ENCODE assay signal across 1 cellular context in the genomic region with DNA sequence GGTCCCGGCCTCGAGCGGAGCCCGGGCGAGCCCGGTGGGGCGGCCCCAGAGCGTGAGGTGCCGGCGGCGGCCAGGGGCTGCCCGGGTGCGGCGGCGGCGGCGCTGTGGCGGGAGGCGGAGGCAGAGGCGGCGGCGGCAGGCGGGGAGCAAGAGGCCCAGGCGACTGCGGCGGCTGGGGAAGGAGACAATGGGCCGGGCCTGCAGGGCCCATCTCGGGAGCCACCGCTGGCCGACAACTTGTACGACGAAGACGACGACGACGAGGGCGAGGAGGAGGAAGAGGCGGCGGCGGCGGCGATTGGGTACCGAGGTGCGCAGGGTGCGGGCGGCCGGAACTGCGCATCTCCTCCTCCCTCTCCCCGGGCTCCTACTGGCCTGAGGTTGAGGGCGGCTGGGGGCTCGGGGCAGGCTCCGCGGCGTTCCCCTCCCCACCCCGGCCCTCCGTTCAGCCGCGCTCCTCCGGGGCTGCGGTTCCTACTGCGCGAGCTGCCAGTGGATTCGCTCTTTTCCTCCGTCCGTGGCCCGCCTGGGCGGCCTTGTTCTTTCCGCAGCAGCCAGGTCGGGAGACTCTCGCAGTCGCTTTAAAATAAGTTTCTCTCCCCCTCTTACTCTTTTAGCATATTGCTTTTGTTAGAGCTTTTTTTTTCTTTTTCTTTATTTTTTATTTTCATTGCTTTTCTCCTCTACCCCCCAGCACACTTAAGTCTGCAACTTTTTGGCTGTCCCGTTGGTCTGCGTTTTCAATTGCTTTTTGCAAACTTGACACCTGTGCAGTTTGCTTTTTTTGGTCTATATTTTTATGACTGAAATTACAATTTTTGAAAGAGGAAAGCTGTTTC.
TF ChIP-seq lines count a peak whose summit lies in the region.

No MANE protein-coding gene starts in this region.

TF ChIP-seq in SK-N-SH, 30 proteins besides CTCF, POLR2A, EP300 and RAD21 (continued from another document):
- TF ChIP-seq, protein P1, sequence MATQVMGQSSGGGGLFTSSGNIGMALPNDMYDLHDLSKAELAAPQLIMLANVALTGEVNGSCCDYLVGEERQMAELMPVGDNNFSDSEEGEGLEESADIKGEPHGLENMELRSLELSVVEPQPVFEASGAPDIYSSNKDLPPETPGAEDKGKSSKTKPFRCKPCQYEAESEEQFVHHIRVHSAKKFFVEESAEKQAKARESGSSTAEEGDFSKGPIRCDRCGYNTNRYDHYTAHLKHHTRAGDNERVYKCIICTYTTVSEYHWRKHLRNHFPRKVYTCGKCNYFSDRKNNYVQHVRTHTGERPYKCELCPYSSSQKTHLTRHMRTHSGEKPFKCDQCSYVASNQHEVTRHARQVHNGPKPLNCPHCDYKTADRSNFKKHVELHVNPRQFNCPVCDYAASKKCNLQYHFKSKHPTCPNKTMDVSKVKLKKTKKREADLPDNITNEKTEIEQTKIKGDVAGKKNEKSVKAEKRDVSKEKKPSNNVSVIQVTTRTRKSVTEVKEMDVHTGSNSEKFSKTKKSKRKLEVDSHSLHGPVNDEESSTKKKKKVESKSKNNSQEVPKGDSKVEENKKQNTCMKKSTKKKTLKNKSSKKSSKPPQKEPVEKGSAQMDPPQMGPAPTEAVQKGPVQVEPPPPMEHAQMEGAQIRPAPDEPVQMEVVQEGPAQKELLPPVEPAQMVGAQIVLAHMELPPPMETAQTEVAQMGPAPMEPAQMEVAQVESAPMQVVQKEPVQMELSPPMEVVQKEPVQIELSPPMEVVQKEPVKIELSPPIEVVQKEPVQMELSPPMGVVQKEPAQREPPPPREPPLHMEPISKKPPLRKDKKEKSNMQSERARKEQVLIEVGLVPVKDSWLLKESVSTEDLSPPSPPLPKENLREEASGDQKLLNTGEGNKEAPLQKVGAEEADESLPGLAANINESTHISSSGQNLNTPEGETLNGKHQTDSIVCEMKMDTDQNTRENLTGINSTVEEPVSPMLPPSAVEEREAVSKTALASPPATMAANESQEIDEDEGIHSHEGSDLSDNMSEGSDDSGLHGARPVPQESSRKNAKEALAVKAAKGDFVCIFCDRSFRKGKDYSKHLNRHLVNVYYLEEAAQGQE (IDR thresholded peaks at IDR 0.05; ENCODE audit: low read depth, low read length): no peak
- peak; percentile 21; the same call in 1 of the 2 replicates for TF ChIP-seq POLR2AphosphoS5 (IDR thresholded peaks at IDR 0.05; ENCODE audit: low read depth, low read length)
- TF ChIP-seq TAF1 (IDR thresholded peaks at IDR 0.05; ENCODE audit: borderline replicate concordance, low read depth, low read length): no peak
- TF ChIP-seq TCF12 (IDR thresholded peaks at IDR 0.05): no peak
- TF ChIP-seq FOSL2 (IDR thresholded peaks at IDR 0.05; ENCODE audit: borderline replicate concordance, low read depth): no peak
- no peak for TF ChIP-seq ZBTB33 (IDR thresholded peaks at IDR 0.05; ENCODE audit: borderline replicate concordance, low read depth)
- TF ChIP-seq MAX (IDR thresholded peaks at IDR 0.05; ENCODE audit: low read depth): peak; percentile 55
- TF ChIP-seq, protein P2, sequence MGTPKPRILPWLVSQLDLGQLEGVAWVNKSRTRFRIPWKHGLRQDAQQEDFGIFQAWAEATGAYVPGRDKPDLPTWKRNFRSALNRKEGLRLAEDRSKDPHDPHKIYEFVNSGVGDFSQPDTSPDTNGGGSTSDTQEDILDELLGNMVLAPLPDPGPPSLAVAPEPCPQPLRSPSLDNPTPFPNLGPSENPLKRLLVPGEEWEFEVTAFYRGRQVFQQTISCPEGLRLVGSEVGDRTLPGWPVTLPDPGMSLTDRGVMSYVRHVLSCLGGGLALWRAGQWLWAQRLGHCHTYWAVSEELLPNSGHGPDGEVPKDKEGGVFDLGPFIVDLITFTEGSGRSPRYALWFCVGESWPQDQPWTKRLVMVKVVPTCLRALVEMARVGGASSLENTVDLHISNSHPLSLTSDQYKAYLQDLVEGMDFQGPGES (IDR thresholded peaks at IDR 0.05; ENCODE audit: low read depth, low read length): no peak
